24 cellular contexts compared by ENCODE assay signal in the genomic region with DNA sequence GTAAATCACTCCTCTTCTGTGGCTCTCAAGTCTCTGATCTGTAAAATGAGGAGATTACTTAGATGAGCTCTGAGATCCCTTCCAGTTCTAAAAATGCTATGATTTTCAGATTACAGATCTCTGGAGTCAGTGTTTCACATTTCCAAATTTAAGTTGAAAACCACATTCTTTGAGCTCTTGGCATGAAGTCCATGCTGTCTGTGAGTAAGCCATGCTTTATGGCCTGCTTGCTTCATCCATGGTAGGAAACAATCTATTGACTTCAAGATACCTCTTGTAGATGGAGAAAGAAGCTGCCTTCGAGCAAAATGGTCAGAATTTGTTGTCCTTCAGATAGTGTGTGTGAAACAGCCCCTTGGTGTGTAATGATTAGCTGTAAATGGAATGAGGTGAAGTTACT.
"Had no signal": no experiment of that assay in that cellular context is flagged by ENCODE, and none has a peak within 500 bp of the region (broad histone marks: within the 10 kb centered on the region; RNA-seq: fewer than 3 reads in every experiment).

No MANE protein-coding gene starts in this region.

- ATAC-seq: activated T-cell treated with anti-CD3 and anti-CD28 coated beads, Interleukin-2, amount 50 U/mL, for 72 hours; gastrocnemius medialis; natural killer cell treated with Interleukin-12 subunit alpha and Interleukin-12 subunit beta and Interleukin-15 and Interleukin-18, amount 100 ng/mL, for 72 hours; stimulated activated memory B cell treated with anti-CD40 and anti-IgM and Interleukin-4, amounts not matched to agents 10 μg/mL and 1 μg/mL and 100 μg/mL, for 72 hours; upper lobe of right lung had no signal

- H3K4me1 ChIP-seq: prostate gland, stomach had no signal

- DNase-seq: activated B cell treated with CpG ODN at 0.5 μM for 24 hours; activated CD4-positive, alpha-beta T cell treated with anti-CD3 and anti-CD28 coated beads for 4 hours; activated CD4-positive, alpha-beta T cell treated with anti-CD3 and anti-CD28 coated beads, Interleukin-2, amount 50 U/mL, for 48 hours; activated effector memory CD4-positive, alpha-beta T cell treated with Interleukin-2 at 50 U/mL for 16 hours; activated naive CD4-positive, alpha-beta T cell treated with anti-CD3 and anti-CD28 coated beads for 36 hours; activated naive CD8-positive, alpha-beta T cell treated with anti-CD3 and anti-CD28 coated beads, Interleukin-2, amount 10 ng/mL, durations not matched to agents 7 days and 5 days; activated T-cell treated with anti-CD3 and anti-CD28 coated beads, Interleukin-2, amount 50 U/mL, for 72 hours; amygdala; dermis blood vessel endothelial cell; effector CD8-positive, alpha-beta T cell; erythroblast; gastrocnemius medialis; head of caudate nucleus; ovary; stimulated activated CD4-positive, alpha-beta T cell treated with anti-CD3 and anti-CD28 coated beads, Interleukin-2, amount 100 ng/mL, for 24 hours; stomach; upper lobe of right lung had no signal

- FAIRE-seq: islet of Langerhans had no signal

- H3K27me3 ChIP-seq: cardiac muscle cell, gastrocnemius medialis, ovary, stomach, upper lobe of right lung had no signal

- H3K4me3 ChIP-seq: cardiac muscle cell, gastrocnemius medialis, ovary, prostate gland, skin epidermis, stomach, thoracic aorta, upper lobe of right lung had no signal

- H3K9me3 ChIP-seq: gastrocnemius medialis, ovary, prostate gland, stomach, thoracic aorta, upper lobe of right lung had no signal

- H3K27ac ChIP-seq: cardiac muscle cell, ovary, prostate gland, skin epidermis, stomach, thoracic aorta, upper lobe of right lung had no signal

- H3K36me3 ChIP-seq: cardiac muscle cell, gastrocnemius medialis, ovary, prostate gland, stomach, thoracic aorta, upper lobe of right lung had no signal
